Comparison of ENCODE assay signal across 9 cellular contexts in genomic region chr2:7825591-7826312, GRCh38.
A peak's percentile ranks its signal among the peaks of the same experiment; 100 is the strongest.
DNase-seq lines count a peak whose midpoint lies in the region; ATAC-seq and TF ChIP-seq lines count a peak whose summit lies in the region.
"Had no signal": no experiment of that assay in that cellular context is flagged by ENCODE, and none has a peak within 500 bp of the region (broad histone marks: within the 10 kb centered on the region; RNA-seq: fewer than 3 reads in every experiment).

No MANE protein-coding gene starts in this region.

- H3K27ac ChIP-seq in upper lobe of left lung: peak overlapping the region in 1 of 4 donors; percentile 10
- H3K27ac ChIP-seq: tibial nerve had no signal

- TF ChIP-seq CTCF in epithelial cell of proximal tubule (conservative IDR thresholded peaks at IDR 0.05; ENCODE audit: low read depth, low read length) (no peak), upper lobe of left lung (IDR thresholded peaks at IDR 0.05) (no peak)

- no peak overlapping the region for H3K4me3 ChIP-seq in epithelial cell of proximal tubule (ENCODE audit: low read depth, low read length)
- H3K4me3 ChIP-seq in upper lobe of left lung: no peak overlapping the region
- H3K4me3 ChIP-seq: tibial nerve had no signal

- no peak for TF ChIP-seq POLR2A in upper lobe of left lung (IDR thresholded peaks at IDR 0.05)

- ATAC-seq in upper lobe of left lung (ENCODE audit: low FRiP score in 2 of 2): peak; percentile 65 to 82

- H3K27me3 ChIP-seq in upper lobe of left lung: no peaks in the 10 kb centered on the region
- H3K27me3 ChIP-seq: tibial nerve had no signal

- no peaks in the 10 kb centered on the region for H3K36me3 ChIP-seq in upper lobe of left lung
- H3K36me3 ChIP-seq: tibial nerve had no signal

- H3K4me1 ChIP-seq in upper lobe of left lung: no peaks in the 10 kb centered on the region
- H3K4me1 ChIP-seq: tibial nerve had no signal

- 55 to 72% methylated on average over 9 of the region's 9 CpGs for WGBS in upper lobe of left lung, 2 donors

- peak; percentile 68 for DNase-seq in activated naive CD4-positive, alpha-beta T cell treated with Interleukin-2 at 50 U/mL for 16 hours
- DNase-seq in activated naive CD4-positive, alpha-beta T cell (lab: John Stamatoyannopoulos, UW): no peak
- peak; percentile 58 for DNase-seq in LHCN-M2 (ENCODE audit: low read depth)
- peak; percentile 95 for DNase-seq in epithelial cell of proximal tubule (ENCODE audit: low read depth)
- peak in 1 of 2 donors; percentile 36 for DNase-seq in upper lobe of left lung
- no peak for DNase-seq in retina
- no peak for DNase-seq in effector CD8-positive, alpha-beta T cell (lab: John Stamatoyannopoulos, UW)
- no peak for DNase-seq in ecto neural progenitor cell (ENCODE audit: low spot score)

- TF ChIP-seq EP300 in upper lobe of left lung (IDR thresholded peaks at IDR 0.05): no peak

- H3K9me3 ChIP-seq in upper lobe of left lung: no peaks in the 10 kb centered on the region
- H3K9me3 ChIP-seq: tibial nerve had no signal

Comparison
In these comparisons a context has a peak if more than half of its experiments do, and no peak if none do; other contexts are left out.
1. DNase-seq: peak in activated naive CD4-positive, alpha-beta T cell treated with Interleukin-2 at 50 U/mL for 16 hours (single experiment), LHCN-M2 (single experiment) and epithelial cell of proximal tubule (single experiment); none in activated naive CD4-positive, alpha-beta T cell (0 of 4), retina (single experiment), effector CD8-positive, alpha-beta T cell (single experiment) and ecto neural progenitor cell (single experiment).